ENCODE assay signal across 27 cellular contexts in genomic region chr10:92834981-92835380, GRCh38. TPM values are rescaled to one million over a fixed set of nuclear protein-coding genes. Genes with fewer than 3 reads are reported as not detected.
DNase-seq lines count a peak whose midpoint lies in the region; ATAC-seq, FAIRE-seq and TF ChIP-seq lines count a peak whose summit lies in the region.
"Had no signal": no experiment of that assay in that cellular context is flagged by ENCODE, and none has a peak within 500 bp of the region (broad histone marks: within the 10 kb centered on the region; RNA-seq: fewer than 3 reads in every experiment).

No MANE protein-coding gene starts in this region.

- no peaks in the 10 kb centered on the region for H3K27me3 ChIP-seq in heart right ventricle
- H3K27me3 ChIP-seq: breast epithelium, uterus had no signal

- in situ Hi-C loops in astrocyte of the spinal cord (cut with HindIII; ENCODE audit: low sequenced_read_pairs) = no loop called here

- intact Hi-C loops in heart right ventricle (cut with DNase I) = no loop called here

- FAIRE-seq in GM12891 (lab: Jason Lieb, UNC) = no peak
- FAIRE-seq: H1, small intestine had no signal

- H3K27ac ChIP-seq in heart right ventricle = no peak overlapping the region
- H3K27ac ChIP-seq: breast epithelium, prostate gland, uterus had no signal

- DNase-seq in HFF-Myc (ENCODE audit: extremely low read depth, low read depth) (no peak), astrocyte of the spinal cord (ENCODE audit: low read depth, low spot score) (peak; percentile 46), fibroblast of pulmonary artery (ENCODE audit: low read depth) (peak; percentile 54), GM12891 (ENCODE audit: insufficient read length, low spot score) (no peak), iPS-NIHi11 (ENCODE audit: low spot score) (no peak), heart right ventricle (no peak)
- DNase-seq: activated CD4-positive, CD25-positive, alpha-beta regulatory T cell treated with anti-CD3 and anti-CD28 coated beads, Interleukin-2, amount 50 U/mL, for 72 hours; activated CD8-positive, alpha-beta T cell treated with anti-CD3 and anti-CD28 coated beads for 36 hours; activated effector memory CD4-positive, alpha-beta T cell treated with anti-CD3 and anti-CD28 coated beads, Interleukin-2, amount 50 U/mL, for 16 hours; activated T-cell treated with anti-CD3 and anti-CD28 coated beads for 4 hours; CD8-positive, alpha-beta T cell; DMS153; foreskin melanocyte; KG1; kidney glomerular epithelial cell; NCI-H1694 treated with DMSO at 0.1 percent for 48 hours; NCI-H69; small intestine; stimulated activated CD4-positive, alpha-beta T cell treated with anti-CD3 and anti-CD28 coated beads, Interleukin-2, amount 100 ng/mL, for 24 hours; uterus had no signal

- H3K4me1 ChIP-seq in heart right ventricle = peaks cover 0 to 46% (median 22%) of the 10 kb centered on the region in 9 donors
- H3K4me1 ChIP-seq: breast epithelium, prostate gland, uterus had no signal

- no peaks in the 10 kb centered on the region for H3K36me3 ChIP-seq in heart right ventricle
- H3K36me3 ChIP-seq: breast epithelium, prostate gland, uterus had no signal

- no peaks in the 10 kb centered on the region for H3K9me3 ChIP-seq in heart right ventricle
- H3K9me3 ChIP-seq: breast epithelium, prostate gland, uterus had no signal

- TF ChIP-seq POLR2A in GM12891 (IDR thresholded peaks at IDR 0.05; ENCODE audit: low read depth, low read length) = no peak

- H3K4me3 ChIP-seq in HFF-Myc (replicated peaks; ENCODE audit: low read depth, low read length) (peak overlapping the region; percentile 20; the same call in 1 of the 2 replicates), astrocyte of the spinal cord (ENCODE audit: low read depth, low read length) (no peak overlapping the region), fibroblast of pulmonary artery (replicated peaks; ENCODE audit: low read depth, low read length) (no peak overlapping the region), heart right ventricle (no peak overlapping the region)
- H3K4me3 ChIP-seq: breast epithelium, lung, prostate gland, uterus had no signal

- ATAC-seq in GM21717 (IDR thresholded peaks at IDR 0.05; ENCODE audit: unreplicated experiment) (no peak), heart right ventricle (no peak)
- ATAC-seq: activated CD8-positive, alpha-beta T cell treated with anti-CD3 and anti-CD28 coated beads for 36 hours; CD8-positive, alpha-beta T cell; Right ventricle myocardium inferior; stimulated activated effector memory CD8-positive, alpha-beta T cell treated with anti-CD3 and anti-CD28 coated beads, Interleukin-12 subunit alpha, Interleukin-12 subunit beta, amount 100 ng/mL, for 72 hours had no signal

- no peak for TF ChIP-seq CTCF in HFF-Myc (IDR thresholded peaks at IDR 0.05; ENCODE audit: low read depth, low read length, missing control alignments)
- no peak for TF ChIP-seq CTCF in astrocyte of the spinal cord (IDR thresholded peaks at IDR 0.05; ENCODE audit: low read depth, low read length)
- TF ChIP-seq CTCF in fibroblast of pulmonary artery (IDR thresholded peaks at IDR 0.05; ENCODE audit: low read length, missing control alignments) = no peak
- TF ChIP-seq CTCF in heart right ventricle (IDR thresholded peaks at IDR 0.05) = no peak

TF ChIP-seq in GM12891, 5 proteins besides CTCF, POLR2A, EP300 and RAD21:
- TF ChIP-seq TAF1 (IDR thresholded peaks at IDR 0.05; ENCODE audit: low read depth, low read length) (no peak), POLR2AphosphoS5 (IDR thresholded peaks at IDR 0.05; ENCODE audit: low read depth, low read length) (no peak), POU2F2 (IDR thresholded peaks at IDR 0.05; ENCODE audit: low read depth, low read length) (no peak), SPI1 (IDR thresholded peaks at IDR 0.05; ENCODE audit: low read depth, low read length) (no peak), PAX5 (IDR thresholded peaks at IDR 0.05; ENCODE audit: insufficient read depth, low read length, severe bottlenecking) (no peak)

RNA-seq across cellular contexts. Expression of gene EXOC6, which starts 13.3 kb away (rescaled TPM):
- polyA plus RNA-seq in GM12891 (2012; ENCODE audit: low read depth, missing spikeins) = 4.1 TPM
- total RNA-seq in heart right ventricle = 10 to 100 TPM in 2 of 10 donors, 1 to 10 TPM in 8; 8.7 to 11.7 (median 9.5) TPM
- polyA plus RNA-seq in heart right ventricle = 1 to 10 TPM; 3.3 to 8.0 TPM

Comparison
In these comparisons a context has a peak if more than half of its experiments do, and no peak if none do; other contexts are left out.
1. DNase-seq: peak in astrocyte of the spinal cord (single experiment) and fibroblast of pulmonary artery (single experiment); none in HFF-Myc (single experiment), GM12891 (single experiment), iPS-NIHi11 (single experiment) and heart right ventricle (0 of 2).